Comparison of ENCODE assay signal across 1 cellular context in the genomic region with DNA sequence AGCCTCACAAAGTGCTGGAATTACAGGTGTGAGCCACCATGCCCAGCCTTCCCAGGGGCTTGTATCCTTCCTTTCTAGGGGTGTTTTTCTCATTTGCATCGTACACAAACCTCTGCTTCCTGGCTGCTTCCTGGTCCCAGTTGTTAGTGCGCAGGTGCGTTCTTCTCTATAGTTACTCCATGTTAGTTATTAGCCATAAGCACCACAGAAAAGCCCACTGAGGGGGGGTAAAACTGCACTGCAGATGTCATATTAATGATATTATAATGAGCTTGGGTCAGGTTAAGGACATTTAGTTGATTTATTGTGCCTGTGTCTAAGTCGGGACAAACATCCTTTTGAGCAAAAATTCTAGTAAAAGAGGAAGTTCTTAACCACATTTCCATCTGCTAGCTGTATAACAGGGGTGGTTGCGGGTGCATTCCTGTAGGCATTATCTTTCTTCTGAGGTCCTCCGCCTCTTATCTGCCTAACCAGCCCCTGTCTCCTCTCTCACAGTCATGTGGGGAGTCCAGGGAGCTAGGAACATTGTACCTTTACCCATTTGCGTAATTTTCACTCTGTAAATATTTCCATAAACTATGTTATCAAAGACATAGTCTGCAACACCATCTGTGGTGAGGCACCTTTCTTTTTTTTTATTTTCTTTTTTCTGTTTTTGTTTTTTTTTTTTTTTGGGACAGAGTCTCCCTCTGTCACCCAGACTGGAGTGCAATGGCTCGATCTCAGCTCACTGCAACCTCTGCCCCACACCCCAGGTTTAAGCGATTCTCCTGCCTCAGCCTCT.
TF ChIP-seq lines count a peak whose summit lies in the region.

No MANE protein-coding gene starts in this region.

TF ChIP-seq in HepG2, 621 proteins besides CTCF, POLR2A, EP300 and RAD21 (continued from another document and continues in another):
- TF ChIP-seq DPF2 (CRISPR knock-in tag; IDR thresholded peaks at IDR 0.05; ENCODE audit: borderline replicate concordance, low read depth) (peak; percentile 90; the same call in 1 of the 2 replicates), HNRNPK (IDR thresholded peaks at IDR 0.05; ENCODE audit: low read depth, low read length, poor library complexity, severe bottlenecking) (no peak), PAF1 (CRISPR knock-in tag; IDR thresholded peaks at IDR 0.05) (no peak), RXRB (CRISPR knock-in tag; IDR thresholded peaks at IDR 0.05; ENCODE audit: borderline replicate concordance) (peak; percentile 65), ELF3 (CRISPR knock-in tag; IDR thresholded peaks at IDR 0.05) (peak; percentile 75), TCF12 (IDR thresholded peaks at IDR 0.05) (no peak), TCF12 (CRISPR knock-in tag; IDR thresholded peaks at IDR 0.05) (peak; percentile 68; the same call in 1 of the 2 replicates), ZNF790 (CRISPR knock-in tag; IDR thresholded peaks at IDR 0.05; ENCODE audit: borderline replicate concordance) (no peak), FOXK1 (CRISPR knock-in tag; IDR thresholded peaks at IDR 0.05; ENCODE audit: borderline replicate concordance, low read depth) (no peak), LCORL (IDR thresholded peaks at IDR 0.05) (no peak), LCORL (CRISPR knock-in tag; IDR thresholded peaks at IDR 0.05) (peak; percentile 94), MBD4 (IDR thresholded peaks at IDR 0.05; ENCODE audit: borderline replicate concordance, low read length) (0 out of 2 replicates have a peak, but pooled peaks have one; percentile 45), ZNF629 (CRISPR knock-in tag; conservative IDR thresholded peaks at IDR 0.05) (peak; percentile 56), SNRNP70 (IDR thresholded peaks at IDR 0.05; ENCODE audit: low read depth, low read length) (no peak), HOXD1 (CRISPR knock-in tag; IDR thresholded peaks at IDR 0.05) (peak; percentile 63; the same call in 1 of the 2 replicates), CREB1 (IDR thresholded peaks at IDR 0.05) (no peak), CREB1 (CRISPR knock-in tag; IDR thresholded peaks at IDR 0.05) (peak; percentile 71; the same call in 1 of the 2 replicates), ZNF674 (CRISPR knock-in tag; IDR thresholded peaks at IDR 0.05; ENCODE audit: low read depth) (no peak), SRY (CRISPR knock-in tag; IDR thresholded peaks at IDR 0.05) (no peak), ZNF552 (CRISPR knock-in tag; IDR thresholded peaks at IDR 0.05; ENCODE audit: borderline replicate concordance) (no peak), SRSF4 (IDR thresholded peaks at IDR 0.05; ENCODE audit: low read depth, low read length, poor library complexity, severe bottlenecking) (no peak), ZNF543 (CRISPR knock-in tag; IDR thresholded peaks at IDR 0.05) (0 out of 2 replicates have a peak, but pooled peaks have one; percentile 31), FLYWCH1 (CRISPR knock-in tag; IDR thresholded peaks at IDR 0.05) (no peak), ZSCAN21 (CRISPR knock-in tag; IDR thresholded peaks at IDR 0.05; ENCODE audit: borderline replicate concordance) (no peak), ISL2 (CRISPR knock-in tag; IDR thresholded peaks at IDR 0.05) (peak; percentile 84), ARHGAP35 (CRISPR knock-in tag; IDR thresholded peaks at IDR 0.05; ENCODE audit: borderline replicate concordance) (no peak), ZFP90 (CRISPR knock-in tag; IDR thresholded peaks at IDR 0.05; ENCODE audit: borderline replicate concordance) (no peak), ZNF136 (CRISPR knock-in tag; IDR thresholded peaks at IDR 0.05; ENCODE audit: low read depth) (no peak; the same call in 1 of the 2 replicates), ZSCAN9 (CRISPR knock-in tag; IDR thresholded peaks at IDR 0.05; ENCODE audit: borderline replicate concordance) (no peak)
- TF ChIP-seq, protein P1, sequence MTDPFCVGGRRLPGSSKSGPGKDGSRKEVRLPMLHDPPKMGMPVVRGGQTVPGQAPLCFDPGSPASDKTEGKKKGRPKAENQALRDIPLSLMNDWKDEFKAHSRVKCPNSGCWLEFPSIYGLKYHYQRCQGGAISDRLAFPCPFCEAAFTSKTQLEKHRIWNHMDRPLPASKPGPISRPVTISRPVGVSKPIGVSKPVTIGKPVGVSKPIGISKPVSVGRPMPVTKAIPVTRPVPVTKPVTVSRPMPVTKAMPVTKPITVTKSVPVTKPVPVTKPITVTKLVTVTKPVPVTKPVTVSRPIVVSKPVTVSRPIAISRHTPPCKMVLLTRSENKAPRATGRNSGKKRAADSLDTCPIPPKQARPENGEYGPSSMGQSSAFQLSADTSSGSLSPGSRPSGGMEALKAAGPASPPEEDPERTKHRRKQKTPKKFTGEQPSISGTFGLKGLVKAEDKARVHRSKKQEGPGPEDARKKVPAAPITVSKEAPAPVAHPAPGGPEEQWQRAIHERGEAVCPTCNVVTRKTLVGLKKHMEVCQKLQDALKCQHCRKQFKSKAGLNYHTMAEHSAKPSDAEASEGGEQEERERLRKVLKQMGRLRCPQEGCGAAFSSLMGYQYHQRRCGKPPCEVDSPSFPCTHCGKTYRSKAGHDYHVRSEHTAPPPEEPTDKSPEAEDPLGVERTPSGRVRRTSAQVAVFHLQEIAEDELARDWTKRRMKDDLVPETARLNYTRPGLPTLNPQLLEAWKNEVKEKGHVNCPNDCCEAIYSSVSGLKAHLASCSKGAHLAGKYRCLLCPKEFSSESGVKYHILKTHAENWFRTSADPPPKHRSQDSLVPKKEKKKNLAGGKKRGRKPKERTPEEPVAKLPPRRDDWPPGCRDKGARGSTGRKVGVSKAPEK (CRISPR knock-in tag; IDR thresholded peaks at IDR 0.05; ENCODE audit: borderline replicate concordance): no peak
- TF ChIP-seq, protein P2, sequence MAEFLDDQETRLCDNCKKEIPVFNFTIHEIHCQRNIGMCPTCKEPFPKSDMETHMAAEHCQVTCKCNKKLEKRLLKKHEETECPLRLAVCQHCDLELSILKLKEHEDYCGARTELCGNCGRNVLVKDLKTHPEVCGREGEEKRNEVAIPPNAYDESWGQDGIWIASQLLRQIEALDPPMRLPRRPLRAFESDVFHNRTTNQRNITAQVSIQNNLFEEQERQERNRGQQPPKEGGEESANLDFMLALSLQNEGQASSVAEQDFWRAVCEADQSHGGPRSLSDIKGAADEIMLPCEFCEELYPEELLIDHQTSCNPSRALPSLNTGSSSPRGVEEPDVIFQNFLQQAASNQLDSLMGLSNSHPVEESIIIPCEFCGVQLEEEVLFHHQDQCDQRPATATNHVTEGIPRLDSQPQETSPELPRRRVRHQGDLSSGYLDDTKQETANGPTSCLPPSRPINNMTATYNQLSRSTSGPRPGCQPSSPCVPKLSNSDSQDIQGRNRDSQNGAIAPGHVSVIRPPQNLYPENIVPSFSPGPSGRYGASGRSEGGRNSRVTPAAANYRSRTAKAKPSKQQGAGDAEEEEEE (CRISPR knock-in tag; IDR thresholded peaks at IDR 0.05; ENCODE audit: borderline replicate concordance): no peak
- TF ChIP-seq, protein P3, sequence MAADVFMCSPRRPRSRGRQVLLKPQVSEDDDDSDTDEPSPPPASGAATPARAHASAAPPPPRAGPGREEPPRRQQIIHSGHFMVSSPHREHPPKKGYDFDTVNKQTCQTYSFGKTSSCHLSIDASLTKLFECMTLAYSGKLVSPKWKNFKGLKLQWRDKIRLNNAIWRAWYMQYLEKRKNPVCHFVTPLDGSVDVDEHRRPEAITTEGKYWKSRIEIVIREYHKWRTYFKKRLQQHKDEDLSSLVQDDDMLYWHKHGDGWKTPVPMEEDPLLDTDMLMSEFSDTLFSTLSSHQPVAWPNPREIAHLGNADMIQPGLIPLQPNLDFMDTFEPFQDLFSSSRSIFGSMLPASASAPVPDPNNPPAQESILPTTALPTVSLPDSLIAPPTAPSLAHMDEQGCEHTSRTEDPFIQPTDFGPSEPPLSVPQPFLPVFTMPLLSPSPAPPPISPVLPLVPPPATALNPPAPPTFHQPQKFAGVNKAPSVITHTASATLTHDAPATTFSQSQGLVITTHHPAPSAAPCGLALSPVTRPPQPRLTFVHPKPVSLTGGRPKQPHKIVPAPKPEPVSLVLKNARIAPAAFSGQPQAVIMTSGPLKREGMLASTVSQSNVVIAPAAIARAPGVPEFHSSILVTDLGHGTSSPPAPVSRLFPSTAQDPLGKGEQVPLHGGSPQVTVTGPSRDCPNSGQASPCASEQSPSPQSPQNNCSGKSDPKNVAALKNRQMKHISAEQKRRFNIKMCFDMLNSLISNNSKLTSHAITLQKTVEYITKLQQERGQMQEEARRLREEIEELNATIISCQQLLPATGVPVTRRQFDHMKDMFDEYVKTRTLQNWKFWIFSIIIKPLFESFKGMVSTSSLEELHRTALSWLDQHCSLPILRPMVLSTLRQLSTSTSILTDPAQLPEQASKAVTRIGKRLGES (CRISPR knock-in tag; IDR thresholded peaks at IDR 0.05; ENCODE audit: borderline replicate concordance): no peak
- TF ChIP-seq, protein P4, sequence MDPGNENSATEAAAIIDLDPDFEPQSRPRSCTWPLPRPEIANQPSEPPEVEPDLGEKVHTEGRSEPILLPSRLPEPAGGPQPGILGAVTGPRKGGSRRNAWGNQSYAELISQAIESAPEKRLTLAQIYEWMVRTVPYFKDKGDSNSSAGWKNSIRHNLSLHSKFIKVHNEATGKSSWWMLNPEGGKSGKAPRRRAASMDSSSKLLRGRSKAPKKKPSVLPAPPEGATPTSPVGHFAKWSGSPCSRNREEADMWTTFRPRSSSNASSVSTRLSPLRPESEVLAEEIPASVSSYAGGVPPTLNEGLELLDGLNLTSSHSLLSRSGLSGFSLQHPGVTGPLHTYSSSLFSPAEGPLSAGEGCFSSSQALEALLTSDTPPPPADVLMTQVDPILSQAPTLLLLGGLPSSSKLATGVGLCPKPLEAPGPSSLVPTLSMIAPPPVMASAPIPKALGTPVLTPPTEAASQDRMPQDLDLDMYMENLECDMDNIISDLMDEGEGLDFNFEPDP (CRISPR knock-in tag; conservative IDR thresholded peaks at IDR 0.05): no peak
- TF ChIP-seq, protein P5, sequence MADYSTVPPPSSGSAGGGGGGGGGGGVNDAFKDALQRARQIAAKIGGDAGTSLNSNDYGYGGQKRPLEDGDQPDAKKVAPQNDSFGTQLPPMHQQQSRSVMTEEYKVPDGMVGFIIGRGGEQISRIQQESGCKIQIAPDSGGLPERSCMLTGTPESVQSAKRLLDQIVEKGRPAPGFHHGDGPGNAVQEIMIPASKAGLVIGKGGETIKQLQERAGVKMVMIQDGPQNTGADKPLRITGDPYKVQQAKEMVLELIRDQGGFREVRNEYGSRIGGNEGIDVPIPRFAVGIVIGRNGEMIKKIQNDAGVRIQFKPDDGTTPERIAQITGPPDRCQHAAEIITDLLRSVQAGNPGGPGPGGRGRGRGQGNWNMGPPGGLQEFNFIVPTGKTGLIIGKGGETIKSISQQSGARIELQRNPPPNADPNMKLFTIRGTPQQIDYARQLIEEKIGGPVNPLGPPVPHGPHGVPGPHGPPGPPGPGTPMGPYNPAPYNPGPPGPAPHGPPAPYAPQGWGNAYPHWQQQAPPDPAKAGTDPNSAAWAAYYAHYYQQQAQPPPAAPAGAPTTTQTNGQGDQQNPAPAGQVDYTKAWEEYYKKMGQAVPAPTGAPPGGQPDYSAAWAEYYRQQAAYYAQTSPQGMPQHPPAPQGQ (CRISPR knock-in tag; IDR thresholded peaks at IDR 0.05; ENCODE audit: borderline replicate concordance): no peak
- TF ChIP-seq, protein P6, sequence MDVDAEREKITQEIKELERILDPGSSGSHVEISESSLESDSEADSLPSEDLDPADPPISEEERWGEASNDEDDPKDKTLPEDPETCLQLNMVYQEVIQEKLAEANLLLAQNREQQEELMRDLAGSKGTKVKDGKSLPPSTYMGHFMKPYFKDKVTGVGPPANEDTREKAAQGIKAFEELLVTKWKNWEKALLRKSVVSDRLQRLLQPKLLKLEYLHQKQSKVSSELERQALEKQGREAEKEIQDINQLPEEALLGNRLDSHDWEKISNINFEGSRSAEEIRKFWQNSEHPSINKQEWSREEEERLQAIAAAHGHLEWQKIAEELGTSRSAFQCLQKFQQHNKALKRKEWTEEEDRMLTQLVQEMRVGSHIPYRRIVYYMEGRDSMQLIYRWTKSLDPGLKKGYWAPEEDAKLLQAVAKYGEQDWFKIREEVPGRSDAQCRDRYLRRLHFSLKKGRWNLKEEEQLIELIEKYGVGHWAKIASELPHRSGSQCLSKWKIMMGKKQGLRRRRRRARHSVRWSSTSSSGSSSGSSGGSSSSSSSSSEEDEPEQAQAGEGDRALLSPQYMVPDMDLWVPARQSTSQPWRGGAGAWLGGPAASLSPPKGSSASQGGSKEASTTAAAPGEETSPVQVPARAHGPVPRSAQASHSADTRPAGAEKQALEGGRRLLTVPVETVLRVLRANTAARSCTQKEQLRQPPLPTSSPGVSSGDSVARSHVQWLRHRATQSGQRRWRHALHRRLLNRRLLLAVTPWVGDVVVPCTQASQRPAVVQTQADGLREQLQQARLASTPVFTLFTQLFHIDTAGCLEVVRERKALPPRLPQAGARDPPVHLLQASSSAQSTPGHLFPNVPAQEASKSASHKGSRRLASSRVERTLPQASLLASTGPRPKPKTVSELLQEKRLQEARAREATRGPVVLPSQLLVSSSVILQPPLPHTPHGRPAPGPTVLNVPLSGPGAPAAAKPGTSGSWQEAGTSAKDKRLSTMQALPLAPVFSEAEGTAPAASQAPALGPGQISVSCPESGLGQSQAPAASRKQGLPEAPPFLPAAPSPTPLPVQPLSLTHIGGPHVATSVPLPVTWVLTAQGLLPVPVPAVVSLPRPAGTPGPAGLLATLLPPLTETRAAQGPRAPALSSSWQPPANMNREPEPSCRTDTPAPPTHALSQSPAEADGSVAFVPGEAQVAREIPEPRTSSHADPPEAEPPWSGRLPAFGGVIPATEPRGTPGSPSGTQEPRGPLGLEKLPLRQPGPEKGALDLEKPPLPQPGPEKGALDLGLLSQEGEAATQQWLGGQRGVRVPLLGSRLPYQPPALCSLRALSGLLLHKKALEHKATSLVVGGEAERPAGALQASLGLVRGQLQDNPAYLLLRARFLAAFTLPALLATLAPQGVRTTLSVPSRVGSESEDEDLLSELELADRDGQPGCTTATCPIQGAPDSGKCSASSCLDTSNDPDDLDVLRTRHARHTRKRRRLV (CRISPR knock-in tag; IDR thresholded peaks at IDR 0.05): no peak; the same call in 1 of the 2 replicates
- TF ChIP-seq, protein P7, sequence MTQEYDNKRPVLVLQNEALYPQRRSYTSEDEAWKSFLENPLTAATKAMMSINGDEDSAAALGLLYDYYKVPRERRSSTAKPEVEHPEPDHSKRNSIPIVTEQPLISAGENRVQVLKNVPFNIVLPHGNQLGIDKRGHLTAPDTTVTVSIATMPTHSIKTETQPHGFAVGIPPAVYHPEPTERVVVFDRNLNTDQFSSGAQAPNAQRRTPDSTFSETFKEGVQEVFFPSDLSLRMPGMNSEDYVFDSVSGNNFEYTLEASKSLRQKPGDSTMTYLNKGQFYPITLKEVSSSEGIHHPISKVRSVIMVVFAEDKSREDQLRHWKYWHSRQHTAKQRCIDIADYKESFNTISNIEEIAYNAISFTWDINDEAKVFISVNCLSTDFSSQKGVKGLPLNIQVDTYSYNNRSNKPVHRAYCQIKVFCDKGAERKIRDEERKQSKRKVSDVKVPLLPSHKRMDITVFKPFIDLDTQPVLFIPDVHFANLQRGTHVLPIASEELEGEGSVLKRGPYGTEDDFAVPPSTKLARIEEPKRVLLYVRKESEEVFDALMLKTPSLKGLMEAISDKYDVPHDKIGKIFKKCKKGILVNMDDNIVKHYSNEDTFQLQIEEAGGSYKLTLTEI (CRISPR knock-in tag; conservative IDR thresholded peaks at IDR 0.05): no peak
- TF ChIP-seq, protein P8, sequence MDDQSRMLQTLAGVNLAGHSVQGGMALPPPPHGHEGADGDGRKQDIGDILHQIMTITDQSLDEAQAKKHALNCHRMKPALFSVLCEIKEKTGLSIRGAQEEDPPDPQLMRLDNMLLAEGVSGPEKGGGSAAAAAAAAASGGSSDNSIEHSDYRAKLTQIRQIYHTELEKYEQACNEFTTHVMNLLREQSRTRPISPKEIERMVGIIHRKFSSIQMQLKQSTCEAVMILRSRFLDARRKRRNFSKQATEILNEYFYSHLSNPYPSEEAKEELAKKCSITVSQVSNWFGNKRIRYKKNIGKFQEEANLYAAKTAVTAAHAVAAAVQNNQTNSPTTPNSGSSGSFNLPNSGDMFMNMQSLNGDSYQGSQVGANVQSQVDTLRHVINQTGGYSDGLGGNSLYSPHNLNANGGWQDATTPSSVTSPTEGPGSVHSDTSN (CRISPR knock-in tag; IDR thresholded peaks at IDR 0.05; ENCODE audit: borderline replicate concordance): no peak
